8 cellular contexts compared by ENCODE assay signal in genomic region chr19:16382775-16383543, GRCh38. TPM values are rescaled to one million over a fixed set of nuclear protein-coding genes. Genes with fewer than 3 reads are reported as not detected.
DNase-seq lines count a peak whose midpoint lies in the region; ATAC-seq and TF ChIP-seq lines count a peak whose summit lies in the region.

No MANE protein-coding gene starts in this region.

- no peaks in the 10 kb centered on the region for H3F3A ChIP-seq in smooth muscle cell (ENCODE audit: low read depth)

- H3K27ac ChIP-seq in mammary epithelial cell (ENCODE audit: insufficient read depth, low read depth, low read length) (no peak overlapping the region), smooth muscle cell (ENCODE audit: low read depth) (no peak overlapping the region)

- peak; percentile 53 for DNase-seq in NCI-H1694 (lab: John Stamatoyannopoulos, UW)
- peak; percentile 59 for DNase-seq in mammary epithelial cell
- DNase-seq in iris pigment epithelial cell (ENCODE audit: low read depth): peak; percentile 81
- peak; percentile 42 for DNase-seq in smooth muscle cell (lab: John Stamatoyannopoulos, UW; ENCODE audit: unreplicated experiment)

- no peak overlapping the region for H2AFZ ChIP-seq in mammary epithelial cell (ENCODE audit: low read depth, low read length)
- no peak overlapping the region for H2AFZ ChIP-seq in smooth muscle cell (ENCODE audit: low read depth)

- H3K36me3 ChIP-seq in mammary epithelial cell (ENCODE audit: insufficient read depth, low read length) (no peaks in the 10 kb centered on the region), smooth muscle cell (ENCODE audit: low read depth) (no peaks in the 10 kb centered on the region)

- CTCF ChIA-PET in mammary epithelial cell (lab: Charles Lee; ENCODE audit: low non-redundant PET): interaction anchor here (0.5 to 1.1 kb wide), 3 partner anchors 10 to 135 kb away, joined by 3 to 27 read pairs (median 3); no protein-coding TSS in a partner anchor

- 42% methylated on average over 15 of the region's 17 CpGs for WGBS in mammary epithelial cell (ENCODE audit: low coverage, missing lambda C conversion rate)
- WGBS in smooth muscle cell (ENCODE audit: low lambda C conversion rate): 50% methylated on average over 17 of the region's 17 CpGs

- no TSS peak for BruUV-seq in mammary epithelial cell (replicated peaks; lab: Mats Ljungman, UMichigan)

- H3K4me1 ChIP-seq in mammary epithelial cell (ENCODE audit: insufficient read depth, low read length) (no peaks in the 10 kb centered on the region), smooth muscle cell (ENCODE audit: low read depth) (no peaks in the 10 kb centered on the region)

- H4K20me1 ChIP-seq in mammary epithelial cell (ENCODE audit: insufficient read depth, low read length): no peaks in the 10 kb centered on the region
- H4K20me1 ChIP-seq in smooth muscle cell (ENCODE audit: low read depth): peaks cover 5% of the 10 kb centered on the region

- intact Hi-C loops in mammary epithelial cell (cut with micrococcal nuclease): loop anchor here (1.0 to 10.0 kb wide), 3 partner anchors 136 to 758 kb away; no protein-coding TSS in a partner anchor

- TF ChIP-seq CTCF in GM12875 (IDR thresholded peaks at IDR 0.05; ENCODE audit: borderline replicate concordance, insufficient read depth, low read depth, low read length) (peak; percentile 67; the same call in 1 of the 2 replicates), WI38 (IDR thresholded peaks at IDR 0.05; ENCODE audit: low read depth, low read length) (peak; percentile 70), mammary epithelial cell (conservative IDR thresholded peaks at IDR 0.05 in 1 of 2, IDR thresholded peaks at IDR 0.05 in 1 of 2; ENCODE audit: extremely low read depth in 1 of 2, insufficient read depth in 1 of 2, low read depth in 1 of 2, low read length in 2 of 2) (peak; percentile 81 to 85), smooth muscle cell (IDR thresholded peaks at IDR 0.05; ENCODE audit: borderline replicate concordance, insufficient read depth, poor library complexity, severe bottlenecking) (peak; percentile 77)

- ATAC-seq in HG02763 (IDR thresholded peaks at IDR 0.05; ENCODE audit: unreplicated experiment): no peak
- ATAC-seq in GM18498 (IDR thresholded peaks at IDR 0.05; ENCODE audit: unreplicated experiment): no peak

- no peaks in the 10 kb centered on the region for H3K79me2 ChIP-seq in mammary epithelial cell (ENCODE audit: insufficient read depth, low read length)
- no peaks in the 10 kb centered on the region for H3K79me2 ChIP-seq in smooth muscle cell (ENCODE audit: low read depth)

- H3K9me3 ChIP-seq in mammary epithelial cell (replicated peaks; ENCODE audit: insufficient read depth, low read length) (no peaks in the 10 kb centered on the region), smooth muscle cell (replicated peaks; ENCODE audit: low read depth) (no peaks in the 10 kb centered on the region)

- H3K4me3 ChIP-seq in GM12875 (ENCODE audit: low read depth, low read length): peak overlapping the region; percentile 2
- H3K4me3 ChIP-seq in WI38 (ENCODE audit: low read depth, low read length): no peak overlapping the region
- H3K4me3 ChIP-seq in mammary epithelial cell (replicated peaks in 1 of 3; ENCODE audit: insufficient read depth in 1 of 3, low read depth in 2 of 3, low read length in 3 of 3): no peak overlapping the region
- H3K4me3 ChIP-seq in smooth muscle cell: no peak overlapping the region

- dilution Hi-C loops in mammary epithelial cell (cut with HindIII; ENCODE audit: low sequenced_read_pairs): no loop called here

- in situ Hi-C loops in mammary epithelial cell (cut with MboI; ENCODE audit: low sequenced_read_pairs in 2 of 2): loop anchor here in 1 of 2 donors (5.0 to 25.0 kb wide), 2 partner anchors 136 to 346 kb away; no protein-coding TSS in a partner anchor

- H3K4me2 ChIP-seq in mammary epithelial cell (ENCODE audit: insufficient read depth, low read depth, low read length): no peak overlapping the region
- H3K4me2 ChIP-seq in smooth muscle cell: no peak overlapping the region

- no peaks in the 10 kb centered on the region for H3K27me3 ChIP-seq in mammary epithelial cell (ENCODE audit: insufficient read depth, low read length)
- no peaks in the 10 kb centered on the region for H3K27me3 ChIP-seq in smooth muscle cell (ENCODE audit: low read depth)

- no peak overlapping the region for H3K9ac ChIP-seq in mammary epithelial cell (ENCODE audit: insufficient read depth, low read length)
- H3K9ac ChIP-seq in smooth muscle cell (ENCODE audit: low read depth): no peak overlapping the region

RNA-seq across cellular contexts. Expression of gene KLF2, which starts 58.3 kb away (rescaled TPM):
- total RNA-seq in mammary epithelial cell (under 1 TPM in 1 of 2 donors, not detected in 1; 0.99 TPM), smooth muscle cell (2.7 and 8.7 TPM in 2 replicates)
- polyA plus RNA-seq in mammary epithelial cell (0.15 TPM), smooth muscle cell (11.2 and 18.0 TPM in 2 replicates)
- not detected for polyA minus RNA-seq in mammary epithelial cell
